16 cellular contexts compared by ENCODE assay signal in genomic region chr16:69234460-69234859, GRCh38. TPM values are rescaled to one million over a fixed set of nuclear protein-coding genes. Genes with fewer than 3 reads are reported as not detected.
DNase-seq lines count a peak whose midpoint lies in the region; FAIRE-seq and TF ChIP-seq lines count a peak whose summit lies in the region.
"Had no signal": no experiment of that assay in that cellular context is flagged by ENCODE, and none has a peak within 500 bp of the region (broad histone marks: within the 10 kb centered on the region; RNA-seq: fewer than 3 reads in every experiment).

No MANE protein-coding gene starts in this region.

- H3K4me1 ChIP-seq in HEK293 (ENCODE audit: control insufficient read depth, insufficient read depth, low read length) (peaks cover 3% of the 10 kb centered on the region; the same call in 1 of the 2 replicates), stomach (peaks cover 0 to 67% (median 29%) of the 10 kb centered on the region in 4 donors), OCI-LY7 (ENCODE audit: insufficient read depth, low read length, poor library complexity, severe bottlenecking) (no peaks in the 10 kb centered on the region)

- TF ChIP-seq EP300 in stomach (IDR thresholded peaks at IDR 0.05), result no peak

- WGBS in stomach, 5 donors, result 51 to 75% (median 56%) methylated on average over 3 of the region's 3 CpGs

- POLR2A ChIA-PET in HEK293 (lab: Yijun Ruan, JAX) (no interaction called here), OCI-LY7 (lab: Charles Lee) (interaction anchor here (0.6 to 0.7 kb wide), 3 partner anchors 51 to 701 kb away, joined by 3 to 4 read pairs (median 3); no protein-coding TSS in a partner anchor)

- intact Hi-C loops in stomach (cut with DNase I; ENCODE audit: low total_unique reads) (no loop called here), OCI-LY7 (cut with micrococcal nuclease; ENCODE audit: unreplicated experiment) (no loop called here)

- no peaks in the 10 kb centered on the region for H3K79me2 ChIP-seq in OCI-LY7 (ENCODE audit: insufficient read depth, low read depth, low read length)

- CTCF ChIA-PET in HEK293 (lab: Yijun Ruan, JAX) (interaction anchor here (0.6 to 0.7 kb wide), 2 partner anchors 221 to 714 kb away, joined by 3 to 4 read pairs; no protein-coding TSS in a partner anchor), OCI-LY7 (lab: Charles Lee; ENCODE audit: unreplicated experiment) (no interaction called here)

- H3K9me3 ChIP-seq in HEK293 (ENCODE audit: control insufficient read depth, insufficient read depth, low read depth, low read length) (no peaks in the 10 kb centered on the region), stomach (no peaks in the 10 kb centered on the region), OCI-LY7 (ENCODE audit: low read length) (no peaks in the 10 kb centered on the region)
- H3K9me3 ChIP-seq: HAP-1 had no signal

- H3K4me2 ChIP-seq in OCI-LY7 (ENCODE audit: low read length), result no peak overlapping the region
- H3K4me2 ChIP-seq: GM23338 had no signal

- no peaks in the 10 kb centered on the region for H3K9me2 ChIP-seq in OCI-LY7 (ENCODE audit: insufficient read depth, low read length)

- H3K27ac ChIP-seq in HEK293 (ENCODE audit: extremely low read depth, low read depth, low read length) (no peak overlapping the region), stomach (peak overlapping the region in 3 of 5 donors; percentile 6 to 29 (median 18)), OCI-LY7 (ENCODE audit: low read depth, low read length, poor library complexity, severe bottlenecking) (no peak overlapping the region)

- no peaks in the 10 kb centered on the region; a peak in 1 of 3 replicates for H3K36me3 ChIP-seq in HEK293 (ENCODE audit: control insufficient read depth in 2 of 2, insufficient read depth in 1 of 2, low read length in 2 of 2)
- no peaks in the 10 kb centered on the region for H3K36me3 ChIP-seq in stomach
- H3K36me3 ChIP-seq in H7 (replicated peaks; ENCODE audit: control insufficient read depth, insufficient read depth, low read length), result no peaks in the 10 kb centered on the region
- H3K36me3 ChIP-seq in OCI-LY7 (ENCODE audit: insufficient read depth, low read length), result no peaks in the 10 kb centered on the region
- H3K36me3 ChIP-seq: HAP-1 had no signal

- peak; percentile 38 for DNase-seq in fibroblast of villous mesenchyme (ENCODE audit: low read depth)
- no peak for DNase-seq in stomach
- no peak for DNase-seq in D721Med (ENCODE audit: insufficient read length, low spot score)
- no peak for DNase-seq in H7
- DNase-seq in OCI-LY7 (ENCODE audit: low spot score), result no peak
- DNase-seq: C1 segment of cervical spinal cord; CD4-positive, CD25-positive, alpha-beta regulatory T cell; CD8-positive, alpha-beta T cell; DMS53; DMS79 treated with DMSO at 0.1 percent for 48 hours; GF-D8 had no signal

- FAIRE-seq in D721Med (lab: Jason Lieb, UNC), result no peak
- FAIRE-seq: GM12891, GM18507 had no signal

- no peak for TF ChIP-seq POLR2A in stomach (IDR thresholded peaks at IDR 0.05)

- H3K4me3 ChIP-seq in HEK293 (ENCODE audit: low read depth, low read length), result no peak overlapping the region
- no peak overlapping the region for H3K4me3 ChIP-seq in fibroblast of villous mesenchyme (ENCODE audit: low read depth, low read length)
- H3K4me3 ChIP-seq in stomach, result no peak overlapping the region
- H3K4me3 ChIP-seq in H7 (ENCODE audit: insufficient read depth, low read depth, low read length), result no peak overlapping the region
- H3K4me3 ChIP-seq in OCI-LY7 (ENCODE audit: low read depth, low read length, poor library complexity, severe bottlenecking), result no peak overlapping the region
- H3K4me3 ChIP-seq: GM23338, HAP-1 had no signal

- no peak overlapping the region for H2AFZ ChIP-seq in OCI-LY7 (ENCODE audit: low read length)
- H2AFZ ChIP-seq: GM23338 had no signal

- TF ChIP-seq CTCF in HEK293 (tag by site-specific recombination; IDR thresholded peaks at IDR 0.05) (no peak), fibroblast of villous mesenchyme (IDR thresholded peaks at IDR 0.05; ENCODE audit: insufficient read depth, low read depth, low read length) (no peak), stomach (IDR thresholded peaks at IDR 0.05) (no peak), D721Med (IDR thresholded peaks at IDR 0.05; ENCODE audit: insufficient read depth, missing control alignments) (no peak), OCI-LY7 (conservative IDR thresholded peaks at IDR 0.05; ENCODE audit: low read length) (no peak)

- no TSS peak for BruUV-seq in OCI-LY7 (replicated peaks; lab: Mats Ljungman, UMichigan)

- H3K27me3 ChIP-seq in stomach, result no peaks in the 10 kb centered on the region
- H3K27me3 ChIP-seq in H7 (ENCODE audit: control insufficient read depth, insufficient read depth, low read length), result no peaks in the 10 kb centered on the region

- H4K20me1 ChIP-seq in OCI-LY7 (ENCODE audit: insufficient read depth, low read length), result 0 out of 2 replicates have a peak, but pooled peaks cover 5% of the 10 kb centered on the region

TF ChIP-seq in HEK293, 187 proteins besides CTCF, POLR2A, EP300 and RAD21 (continues in another document):
- TF ChIP-seq ZNF488 (tag by site-specific recombination; IDR thresholded peaks at IDR 0.05) (no peak), ZNF433 (tag by site-specific recombination; IDR thresholded peaks at IDR 0.05; ENCODE audit: low read depth) (no peak), TCF7L2 (IDR thresholded peaks at IDR 0.05; ENCODE audit: borderline replicate concordance, low read depth, low read length) (no peak), ZNF121 (tag by site-specific recombination; IDR thresholded peaks at IDR 0.05) (no peak), ZNF692 (tag by site-specific recombination; IDR thresholded peaks at IDR 0.05) (no peak)
- TF ChIP-seq, protein P1, sequence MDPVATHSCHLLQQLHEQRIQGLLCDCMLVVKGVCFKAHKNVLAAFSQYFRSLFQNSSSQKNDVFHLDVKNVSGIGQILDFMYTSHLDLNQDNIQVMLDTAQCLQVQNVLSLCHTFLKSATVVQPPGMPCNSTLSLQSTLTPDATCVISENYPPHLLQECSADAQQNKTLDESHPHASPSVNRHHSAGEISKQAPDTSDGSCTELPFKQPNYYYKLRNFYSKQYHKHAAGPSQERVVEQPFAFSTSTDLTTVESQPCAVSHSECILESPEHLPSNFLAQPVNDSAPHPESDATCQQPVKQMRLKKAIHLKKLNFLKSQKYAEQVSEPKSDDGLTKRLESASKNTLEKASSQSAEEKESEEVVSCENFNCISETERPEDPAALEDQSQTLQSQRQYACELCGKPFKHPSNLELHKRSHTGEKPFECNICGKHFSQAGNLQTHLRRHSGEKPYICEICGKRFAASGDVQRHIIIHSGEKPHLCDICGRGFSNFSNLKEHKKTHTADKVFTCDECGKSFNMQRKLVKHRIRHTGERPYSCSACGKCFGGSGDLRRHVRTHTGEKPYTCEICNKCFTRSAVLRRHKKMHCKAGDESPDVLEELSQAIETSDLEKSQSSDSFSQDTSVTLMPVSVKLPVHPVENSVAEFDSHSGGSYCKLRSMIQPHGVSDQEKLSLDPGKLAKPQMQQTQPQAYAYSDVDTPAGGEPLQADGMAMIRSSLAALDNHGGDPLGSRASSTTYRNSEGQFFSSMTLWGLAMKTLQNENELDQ (tag by site-specific recombination; IDR thresholded peaks at IDR 0.05; ENCODE audit: low read depth), result no peak
- TF ChIP-seq, protein P2, sequence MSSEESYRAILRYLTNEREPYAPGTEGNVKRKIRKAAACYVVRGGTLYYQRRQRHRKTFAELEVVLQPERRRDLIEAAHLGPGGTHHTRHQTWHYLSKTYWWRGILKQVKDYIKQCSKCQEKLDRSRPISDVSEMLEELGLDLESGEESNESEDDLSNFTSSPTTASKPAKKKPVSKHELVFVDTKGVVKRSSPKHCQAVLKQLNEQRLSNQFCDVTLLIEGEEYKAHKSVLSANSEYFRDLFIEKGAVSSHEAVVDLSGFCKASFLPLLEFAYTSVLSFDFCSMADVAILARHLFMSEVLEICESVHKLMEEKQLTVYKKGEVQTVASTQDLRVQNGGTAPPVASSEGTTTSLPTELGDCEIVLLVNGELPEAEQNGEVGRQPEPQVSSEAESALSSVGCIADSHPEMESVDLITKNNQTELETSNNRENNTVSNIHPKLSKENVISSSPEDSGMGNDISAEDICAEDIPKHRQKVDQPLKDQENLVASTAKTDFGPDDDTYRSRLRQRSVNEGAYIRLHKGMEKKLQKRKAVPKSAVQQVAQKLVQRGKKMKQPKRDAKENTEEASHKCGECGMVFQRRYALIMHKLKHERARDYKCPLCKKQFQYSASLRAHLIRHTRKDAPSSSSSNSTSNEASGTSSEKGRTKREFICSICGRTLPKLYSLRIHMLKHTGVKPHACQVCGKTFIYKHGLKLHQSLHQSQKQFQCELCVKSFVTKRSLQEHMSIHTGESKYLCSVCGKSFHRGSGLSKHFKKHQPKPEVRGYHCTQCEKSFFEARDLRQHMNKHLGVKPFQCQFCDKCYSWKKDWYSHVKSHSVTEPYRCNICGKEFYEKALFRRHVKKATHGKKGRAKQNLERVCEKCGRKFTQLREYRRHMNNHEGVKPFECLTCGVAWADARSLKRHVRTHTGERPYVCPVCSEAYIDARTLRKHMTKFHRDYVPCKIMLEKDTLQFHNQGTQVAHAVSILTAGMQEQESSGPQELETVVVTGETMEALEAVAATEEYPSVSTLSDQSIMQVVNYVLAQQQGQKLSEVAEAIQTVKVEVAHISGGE (tag by site-specific recombination; conservative IDR thresholded peaks at IDR 0.05; ENCODE audit: low read depth), result no peak

RNA-seq across cellular contexts. Expression of gene SNTB2, which starts 47.5 kb away (rescaled TPM):
- total RNA-seq in fibroblast of villous mesenchyme (40.9 and 73.4 TPM in 2 replicates), stomach (10 to 100 TPM; 11.6 to 74.4 (median 45.5) TPM), OCI-LY7 (2022) (32.6 and 34.1 TPM in 2 replicates)
- polyA plus RNA-seq in stomach, result 1 to 10 TPM; 4.0 to 6.4 (median 4.2) TPM
- 7.9 and 13.1 TPM in 2 replicates for total RNA-seq in H7 (2014; rRNA removed; shearing (Covaris generic))
- 21.2 and 39.4 TPM in 2 replicates for total RNA-seq in OCI-LY7 (2014; rRNA removed; shearing (Covaris generic))

Comparison
In these comparisons a context has a peak if more than half of its experiments do, and no peak if none do; other contexts are left out.
1. H3K27ac ChIP-seq: peak in stomach (3 of 5); none in HEK293 (single experiment) and OCI-LY7 (single experiment).